In the genomic region with DNA sequence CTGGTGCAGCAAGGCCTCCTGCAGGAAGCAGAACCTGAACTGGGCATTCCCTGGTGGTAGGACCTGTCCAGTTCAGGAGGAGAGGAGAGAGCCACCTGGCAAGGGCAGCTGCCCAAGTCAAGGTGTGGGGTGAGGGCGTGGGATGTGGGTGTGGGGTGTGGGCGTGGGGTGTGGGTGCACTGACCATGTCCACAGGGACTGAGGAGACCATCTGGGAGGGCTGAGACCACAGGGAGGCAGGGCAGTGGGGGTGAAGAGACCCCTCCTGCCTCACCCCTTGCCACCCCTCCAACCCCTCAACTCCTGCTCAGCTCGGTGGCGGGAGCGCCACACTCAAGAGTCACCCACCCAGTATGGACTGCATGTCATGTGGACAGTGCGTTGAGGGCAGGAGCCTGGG, we compare ENCODE assay signal across 30 cellular contexts.
DNase-seq lines count a peak whose midpoint lies in the region; ATAC-seq and TF ChIP-seq lines count a peak whose summit lies in the region.
"Had no signal": no experiment of that assay in that cellular context is flagged by ENCODE, and none has a peak within 500 bp of the region (broad histone marks: within the 10 kb centered on the region; RNA-seq: fewer than 3 reads in every experiment).

No MANE protein-coding gene starts in this region.

- H3K4me1 ChIP-seq in right atrium auricular region (no peaks in the 10 kb centered on the region), tibial artery (no peaks in the 10 kb centered on the region)
- H3K4me1 ChIP-seq: breast epithelium, left lung, thyroid gland had no signal

- TF ChIP-seq CTCF in right atrium auricular region (IDR thresholded peaks at IDR 0.05) (no peak), coronary artery (IDR thresholded peaks at IDR 0.05) (no peak), mesothelial cell of epicardium (IDR thresholded peaks at IDR 0.05; ENCODE audit: unreplicated experiment) (no peak), tibial artery (IDR thresholded peaks at IDR 0.05) (no peak)

- H3K27me3 Mint-ChIP-seq in mesothelial cell of epicardium (ENCODE audit: low read depth), result peaks cover 31% of the 10 kb centered on the region
- H3K27me3 Mint-ChIP-seq: activated naive CD4-positive, alpha-beta T cell treated with anti-CD3 and anti-CD28 coated beads, Interleukin-2, amount 50 U/mL, for 24 hours; IgD-negative memory B cell had no signal

- peak; percentile 37 for DNase-seq in Right ventricle myocardium inferior (ENCODE audit: missing footprints)
- DNase-seq in right atrium auricular region (ENCODE audit: low spot score), result no peak
- peak; percentile 62 for DNase-seq in coronary artery (ENCODE audit: low spot score)
- DNase-seq in mesothelial cell of epicardium (ENCODE audit: low spot score in 2 of 2, unreplicated experiment in 2 of 2), result peak; percentile 6 to 25
- DNase-seq in tibial artery, result peak; percentile 11 to 41
- DNase-seq in NCI-H2081 treated with DMSO at 0.1 percent for 48 hours (lab: John Stamatoyannopoulos, UW), result no peak
- no peak for DNase-seq in epidermal melanocyte (ENCODE audit: insufficient read length, low spot score)
- no peak for DNase-seq in KBM-7
- DNase-seq: ACHN; activated CD4-positive, alpha-beta T cell treated with anti-CD3 and anti-CD28 coated beads, Interleukin-2, amount 50 U/mL, for 1 hour; activated T-cell treated with anti-CD3 and anti-CD28 coated beads, Interleukin-2, amount 50 U/mL, for 72 hours; BE2C; DMS 273 treated with DMSO at 0.1 percent for 48 hours; effector memory CD8-positive, alpha-beta T cell; erythroblast; immature natural killer cell; left lung; SHP77 treated with DMSO at 0.1 percent for 48 hours; stimulated activated naive CD4-positive, alpha-beta T cell treated with Interleukin-2 at 50 U/mL for 16 hours; SW 1271; T1000; thyroid gland had no signal

- H3K27me3 ChIP-seq in right atrium auricular region (no peaks in the 10 kb centered on the region), tibial artery (peaks cover 0 to 28% of the 10 kb centered on the region in 2 donors)
- H3K27me3 ChIP-seq: BE2C, thyroid gland had no signal

- H3K4me3 ChIP-seq in right atrium auricular region, result no peak overlapping the region
- no peak overlapping the region for H3K4me3 ChIP-seq in coronary artery
- H3K4me3 ChIP-seq in tibial artery, result no peak overlapping the region
- H3K4me3 ChIP-seq: breast epithelium, GM12878, left lung, skin epidermis, thyroid gland had no signal

- peaks cover 2% of the 10 kb centered on the region for H3K4me1 Mint-ChIP-seq in mesothelial cell of epicardium
- H3K4me1 Mint-ChIP-seq: activated naive CD4-positive, alpha-beta T cell treated with anti-CD3 and anti-CD28 coated beads, Interleukin-2, amount 50 U/mL, for 24 hours; IgD-negative memory B cell; immature natural killer cell; naive thymus-derived CD8-positive, alpha-beta T cell had no signal

- H3K36me3 ChIP-seq in right atrium auricular region, result no peaks in the 10 kb centered on the region
- H3K36me3 ChIP-seq in tibial artery, result no peaks in the 10 kb centered on the region
- H3K36me3 ChIP-seq: BE2C, breast epithelium, left lung, thyroid gland had no signal

- H3K36me3 Mint-ChIP-seq in mesothelial cell of epicardium, result no peaks in the 10 kb centered on the region
- H3K36me3 Mint-ChIP-seq: activated naive CD4-positive, alpha-beta T cell treated with anti-CD3 and anti-CD28 coated beads, Interleukin-2, amount 50 U/mL, for 24 hours; immature natural killer cell had no signal

- intact Hi-C loops in Right ventricle myocardium inferior (cut with DNase I) (no loop called here), tibial artery (cut with DNase I; ENCODE audit: low total_unique reads) (no loop called here)

- H3K9me3 Mint-ChIP-seq in mesothelial cell of epicardium, result peaks cover 23% of the 10 kb centered on the region

- H3K4me3 Mint-ChIP-seq in mesothelial cell of epicardium, result no peak overlapping the region
- H3K4me3 Mint-ChIP-seq: activated naive CD4-positive, alpha-beta T cell treated with anti-CD3 and anti-CD28 coated beads, Interleukin-2, amount 50 U/mL, for 24 hours; activated T-cell treated with anti-CD3 and anti-CD28 coated beads, Interleukin-2, amount 50 U/mL, for 72 hours; effector memory CD8-positive, alpha-beta T cell; IgD-negative memory B cell; immature natural killer cell; naive thymus-derived CD8-positive, alpha-beta T cell had no signal

- ATAC-seq in Right ventricle myocardium inferior, result no peak
- ATAC-seq: activated T-cell treated with anti-CD3 and anti-CD28 coated beads, Interleukin-2, amount 50 U/mL, for 72 hours; effector memory CD8-positive, alpha-beta T cell; GM12878; left lung; naive thymus-derived CD8-positive, alpha-beta T cell; Panc1 had no signal

- H3K9me3 ChIP-seq in right atrium auricular region (peaks cover 5 to 36% of the 10 kb centered on the region in 2 donors), tibial artery (peaks cover 5 to 29% (median 14%) of the 10 kb centered on the region in 3 donors)
- H3K9me3 ChIP-seq: BE2C, thyroid gland had no signal

- H3K27ac ChIP-seq in right atrium auricular region, result no peak overlapping the region
- H3K27ac ChIP-seq in coronary artery, result no peak overlapping the region
- H3K27ac ChIP-seq in tibial artery, result no peak overlapping the region
- H3K27ac ChIP-seq: breast epithelium, left lung, skin epidermis, thyroid gland, VCaP had no signal

- in situ Hi-C loops in KBM-7 (cut with MboI; ENCODE audit: low pct_unique_long_range_greater_than_20kb, low sequenced_read_pairs), result no loop called here

- H3K27ac Mint-ChIP-seq in mesothelial cell of epicardium, result no peak overlapping the region
- H3K27ac Mint-ChIP-seq: activated naive CD4-positive, alpha-beta T cell treated with anti-CD3 and anti-CD28 coated beads, Interleukin-2, amount 50 U/mL, for 24 hours; activated T-cell treated with anti-CD3 and anti-CD28 coated beads, Interleukin-2, amount 50 U/mL, for 72 hours; effector memory CD8-positive, alpha-beta T cell; immature natural killer cell; naive thymus-derived CD8-positive, alpha-beta T cell had no signal

Comparison
In these comparisons a context has a peak if more than half of its experiments do, and no peak if none do; other contexts are left out.
1. DNase-seq: peak in Right ventricle myocardium inferior (single experiment), coronary artery (single experiment), mesothelial cell of epicardium (2 of 2) and tibial artery (2 of 2); none in right atrium auricular region (single experiment), NCI-H2081 treated with DMSO at 0.1 percent for 48 hours (single experiment), epidermal melanocyte (single experiment) and KBM-7 (single experiment).